Comparison of ENCODE assay signal across 2 cellular contexts in the genomic region with DNA sequence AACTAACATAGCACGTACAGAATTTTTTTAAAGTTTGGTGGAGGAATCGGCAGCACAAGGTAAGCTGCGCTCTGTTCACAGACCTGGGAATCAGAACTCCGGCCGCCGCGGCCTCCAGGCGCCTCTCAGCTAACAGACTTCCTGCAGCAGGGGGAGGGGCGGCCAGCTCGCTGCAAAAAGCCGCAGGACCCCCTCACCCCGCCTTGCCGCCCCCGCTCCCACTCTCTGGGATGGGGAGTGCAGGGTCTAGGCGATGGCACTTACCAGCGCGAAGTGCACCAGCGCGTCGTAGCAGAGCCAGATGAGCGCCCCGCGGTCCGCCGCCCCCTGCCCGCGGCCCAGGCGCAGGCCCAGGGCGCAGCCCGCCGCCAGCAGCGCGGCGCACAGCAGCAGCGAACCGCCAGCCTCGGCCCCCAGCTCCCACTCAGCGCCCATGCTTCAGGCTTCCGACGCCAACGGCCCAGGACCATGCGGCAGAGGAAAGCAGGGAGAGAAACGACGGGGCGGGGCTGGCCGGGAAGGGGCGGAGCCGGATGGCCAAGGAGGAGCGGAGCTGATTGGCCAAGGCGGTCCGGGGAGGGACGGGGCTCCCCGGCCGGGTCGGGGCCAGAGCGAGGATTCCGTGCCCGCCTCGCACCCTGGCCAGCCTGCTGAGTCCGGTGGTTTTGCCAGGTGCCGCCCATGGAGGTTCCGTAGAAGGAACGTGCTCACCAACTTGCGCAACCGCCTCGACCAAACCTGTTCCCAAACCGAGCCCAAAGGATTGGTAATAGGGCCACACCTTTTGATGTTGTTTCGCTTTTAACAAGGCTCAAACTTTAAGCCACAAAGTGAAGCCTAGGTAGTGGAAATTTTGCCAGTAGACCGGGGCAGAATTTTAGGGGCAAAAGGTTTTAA.
TF ChIP-seq lines count a peak whose summit lies in the region.

A gene (minus strand): TSS at position 497 of the 897 bp plus-strand sequence. CDS start 62 bp downstream, at position 435.

TF ChIP-seq in HEK293, 187 proteins besides CTCF, POLR2A, EP300 and RAD21 (continued from another document and continues in another):
- TF ChIP-seq, protein P1, sequence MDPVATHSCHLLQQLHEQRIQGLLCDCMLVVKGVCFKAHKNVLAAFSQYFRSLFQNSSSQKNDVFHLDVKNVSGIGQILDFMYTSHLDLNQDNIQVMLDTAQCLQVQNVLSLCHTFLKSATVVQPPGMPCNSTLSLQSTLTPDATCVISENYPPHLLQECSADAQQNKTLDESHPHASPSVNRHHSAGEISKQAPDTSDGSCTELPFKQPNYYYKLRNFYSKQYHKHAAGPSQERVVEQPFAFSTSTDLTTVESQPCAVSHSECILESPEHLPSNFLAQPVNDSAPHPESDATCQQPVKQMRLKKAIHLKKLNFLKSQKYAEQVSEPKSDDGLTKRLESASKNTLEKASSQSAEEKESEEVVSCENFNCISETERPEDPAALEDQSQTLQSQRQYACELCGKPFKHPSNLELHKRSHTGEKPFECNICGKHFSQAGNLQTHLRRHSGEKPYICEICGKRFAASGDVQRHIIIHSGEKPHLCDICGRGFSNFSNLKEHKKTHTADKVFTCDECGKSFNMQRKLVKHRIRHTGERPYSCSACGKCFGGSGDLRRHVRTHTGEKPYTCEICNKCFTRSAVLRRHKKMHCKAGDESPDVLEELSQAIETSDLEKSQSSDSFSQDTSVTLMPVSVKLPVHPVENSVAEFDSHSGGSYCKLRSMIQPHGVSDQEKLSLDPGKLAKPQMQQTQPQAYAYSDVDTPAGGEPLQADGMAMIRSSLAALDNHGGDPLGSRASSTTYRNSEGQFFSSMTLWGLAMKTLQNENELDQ (tag by site-specific recombination; IDR thresholded peaks at IDR 0.05; ENCODE audit: low read depth) = no peak
- TF ChIP-seq, protein P2, sequence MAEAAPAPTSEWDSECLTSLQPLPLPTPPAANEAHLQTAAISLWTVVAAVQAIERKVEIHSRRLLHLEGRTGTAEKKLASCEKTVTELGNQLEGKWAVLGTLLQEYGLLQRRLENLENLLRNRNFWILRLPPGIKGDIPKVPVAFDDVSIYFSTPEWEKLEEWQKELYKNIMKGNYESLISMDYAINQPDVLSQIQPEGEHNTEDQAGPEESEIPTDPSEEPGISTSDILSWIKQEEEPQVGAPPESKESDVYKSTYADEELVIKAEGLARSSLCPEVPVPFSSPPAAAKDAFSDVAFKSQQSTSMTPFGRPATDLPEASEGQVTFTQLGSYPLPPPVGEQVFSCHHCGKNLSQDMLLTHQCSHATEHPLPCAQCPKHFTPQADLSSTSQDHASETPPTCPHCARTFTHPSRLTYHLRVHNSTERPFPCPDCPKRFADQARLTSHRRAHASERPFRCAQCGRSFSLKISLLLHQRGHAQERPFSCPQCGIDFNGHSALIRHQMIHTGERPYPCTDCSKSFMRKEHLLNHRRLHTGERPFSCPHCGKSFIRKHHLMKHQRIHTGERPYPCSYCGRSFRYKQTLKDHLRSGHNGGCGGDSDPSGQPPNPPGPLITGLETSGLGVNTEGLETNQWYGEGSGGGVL (tag by site-specific recombination; IDR thresholded peaks at IDR 0.05) = no peak
- TF ChIP-seq ZNF433 (tag by site-specific recombination; IDR thresholded peaks at IDR 0.05; ENCODE audit: low read depth) (no peak), ZNF473 (tag by site-specific recombination; IDR thresholded peaks at IDR 0.05) (no peak), ZXDB (tag by site-specific recombination; IDR thresholded peaks at IDR 0.05) (no peak), MZF1 (tag by site-specific recombination; IDR thresholded peaks at IDR 0.05; ENCODE audit: borderline replicate concordance) (no peak), ZNF335 (tag by site-specific recombination; conservative IDR thresholded peaks at IDR 0.05) (peak; percentile 73), ZNF184 (tag by site-specific recombination; IDR thresholded peaks at IDR 0.05) (no peak), OSR2 (tag by site-specific recombination; IDR thresholded peaks at IDR 0.05) (no peak), ZNF585B (tag by site-specific recombination; IDR thresholded peaks at IDR 0.05) (no peak), GLIS1 (tag by site-specific recombination; IDR thresholded peaks at IDR 0.05) (no peak), ZNF544 (tag by site-specific recombination; IDR thresholded peaks at IDR 0.05) (no peak), SP3 (tag by site-specific recombination; IDR thresholded peaks at IDR 0.05) (peak; percentile 72), ZNF292 (tag by site-specific recombination; IDR thresholded peaks at IDR 0.05; ENCODE audit: borderline replicate concordance, low read depth) (no peak), ZFP37 (tag by site-specific recombination; IDR thresholded peaks at IDR 0.05) (no peak), SCRT1 (tag by site-specific recombination; IDR thresholded peaks at IDR 0.05; ENCODE audit: borderline replicate concordance) (no peak), ZNF529 (tag by site-specific recombination; IDR thresholded peaks at IDR 0.05; ENCODE audit: insufficient replicate concordance) (no peak)
- TF ChIP-seq, protein P3, sequence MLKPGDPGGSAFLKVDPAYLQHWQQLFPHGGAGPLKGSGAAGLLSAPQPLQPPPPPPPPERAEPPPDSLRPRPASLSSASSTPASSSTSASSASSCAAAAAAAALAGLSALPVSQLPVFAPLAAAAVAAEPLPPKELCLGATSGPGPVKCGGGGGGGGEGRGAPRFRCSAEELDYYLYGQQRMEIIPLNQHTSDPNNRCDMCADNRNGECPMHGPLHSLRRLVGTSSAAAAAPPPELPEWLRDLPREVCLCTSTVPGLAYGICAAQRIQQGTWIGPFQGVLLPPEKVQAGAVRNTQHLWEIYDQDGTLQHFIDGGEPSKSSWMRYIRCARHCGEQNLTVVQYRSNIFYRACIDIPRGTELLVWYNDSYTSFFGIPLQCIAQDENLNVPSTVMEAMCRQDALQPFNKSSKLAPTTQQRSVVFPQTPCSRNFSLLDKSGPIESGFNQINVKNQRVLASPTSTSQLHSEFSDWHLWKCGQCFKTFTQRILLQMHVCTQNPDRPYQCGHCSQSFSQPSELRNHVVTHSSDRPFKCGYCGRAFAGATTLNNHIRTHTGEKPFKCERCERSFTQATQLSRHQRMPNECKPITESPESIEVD (tag by site-specific recombination; IDR thresholded peaks at IDR 0.05) = no peak
- TF ChIP-seq, protein P4, sequence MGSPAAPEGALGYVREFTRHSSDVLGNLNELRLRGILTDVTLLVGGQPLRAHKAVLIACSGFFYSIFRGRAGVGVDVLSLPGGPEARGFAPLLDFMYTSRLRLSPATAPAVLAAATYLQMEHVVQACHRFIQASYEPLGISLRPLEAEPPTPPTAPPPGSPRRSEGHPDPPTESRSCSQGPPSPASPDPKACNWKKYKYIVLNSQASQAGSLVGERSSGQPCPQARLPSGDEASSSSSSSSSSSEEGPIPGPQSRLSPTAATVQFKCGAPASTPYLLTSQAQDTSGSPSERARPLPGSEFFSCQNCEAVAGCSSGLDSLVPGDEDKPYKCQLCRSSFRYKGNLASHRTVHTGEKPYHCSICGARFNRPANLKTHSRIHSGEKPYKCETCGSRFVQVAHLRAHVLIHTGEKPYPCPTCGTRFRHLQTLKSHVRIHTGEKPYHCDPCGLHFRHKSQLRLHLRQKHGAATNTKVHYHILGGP (tag by site-specific recombination; IDR thresholded peaks at IDR 0.05) = no peak
- TF ChIP-seq, protein P5, sequence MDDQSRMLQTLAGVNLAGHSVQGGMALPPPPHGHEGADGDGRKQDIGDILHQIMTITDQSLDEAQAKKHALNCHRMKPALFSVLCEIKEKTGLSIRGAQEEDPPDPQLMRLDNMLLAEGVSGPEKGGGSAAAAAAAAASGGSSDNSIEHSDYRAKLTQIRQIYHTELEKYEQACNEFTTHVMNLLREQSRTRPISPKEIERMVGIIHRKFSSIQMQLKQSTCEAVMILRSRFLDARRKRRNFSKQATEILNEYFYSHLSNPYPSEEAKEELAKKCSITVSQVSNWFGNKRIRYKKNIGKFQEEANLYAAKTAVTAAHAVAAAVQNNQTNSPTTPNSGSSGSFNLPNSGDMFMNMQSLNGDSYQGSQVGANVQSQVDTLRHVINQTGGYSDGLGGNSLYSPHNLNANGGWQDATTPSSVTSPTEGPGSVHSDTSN (CRISPR knock-in tag; IDR thresholded peaks at IDR 0.05) = peak; percentile 61; the same call in 1 of the 2 replicates

TF ChIP-seq in SK-N-SH treated with all-trans-retinoic acid at 6 μM for 48 hours, 23 proteins besides CTCF, POLR2A, EP300 and RAD21 (continued from another document):
- TF ChIP-seq, protein P6, sequence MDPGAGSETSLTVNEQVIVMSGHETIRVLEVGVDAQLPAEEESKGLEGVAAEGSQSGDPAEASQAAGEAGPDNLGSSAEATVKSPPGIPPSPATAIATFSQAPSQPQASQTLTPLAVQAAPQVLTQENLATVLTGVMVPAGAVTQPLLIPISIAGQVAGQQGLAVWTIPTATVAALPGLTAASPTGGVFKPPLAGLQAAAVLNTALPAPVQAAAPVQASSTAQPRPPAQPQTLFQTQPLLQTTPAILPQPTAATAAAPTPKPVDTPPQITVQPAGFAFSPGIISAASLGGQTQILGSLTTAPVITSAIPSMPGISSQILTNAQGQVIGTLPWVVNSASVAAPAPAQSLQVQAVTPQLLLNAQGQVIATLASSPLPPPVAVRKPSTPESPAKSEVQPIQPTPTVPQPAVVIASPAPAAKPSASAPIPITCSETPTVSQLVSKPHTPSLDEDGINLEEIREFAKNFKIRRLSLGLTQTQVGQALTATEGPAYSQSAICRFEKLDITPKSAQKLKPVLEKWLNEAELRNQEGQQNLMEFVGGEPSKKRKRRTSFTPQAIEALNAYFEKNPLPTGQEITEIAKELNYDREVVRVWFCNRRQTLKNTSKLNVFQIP (CRISPR knock-in tag; IDR thresholded peaks at IDR 0.05; ENCODE audit: borderline replicate concordance, low read depth) = no peak
